Comparison of ENCODE assay signal across 8 cellular contexts in genomic region chr3:39383190-39383912, GRCh38. TPM values are rescaled to one million over a fixed set of nuclear protein-coding genes. Genes with fewer than 3 reads are reported as not detected.
DNase-seq lines count a peak whose midpoint lies in the region; ATAC-seq, FAIRE-seq and TF ChIP-seq lines count a peak whose summit lies in the region.

Gene SLC25A38, plus strand, starts transcription at chr3:39383370. Its CDS starts 355 bp downstream, at chr3:39383725.

- no peak within 1 kb of the TSS for H2BK120ac ChIP-seq in H1 (replicated peaks; ENCODE audit: low read depth, low read length)

- peaks cover 18% of the 10 kb centered on the region for H3K79me1 ChIP-seq in H1 (ENCODE audit: low read depth, low read length)

- TF ChIP-seq CTCF in H1 (IDR thresholded peaks at IDR 0.05; ENCODE audit: control extremely low read depth in 1 of 3, insufficient read depth in 1 of 3, low read depth in 1 of 3, low read length in 3 of 3) = peak in 2 of 3 experiments; percentile 40 to 44; a peak in 2 of 4 replicates

- H3K23me2 ChIP-seq in H1 (ENCODE audit: low read depth, low read length) = no peaks in the 10 kb centered on the region; the same call in 1 of the 2 replicates

- no peak within 1 kb of the TSS for H3K14ac ChIP-seq in H1 (ENCODE audit: insufficient read length)

- peak within 1 kb of the TSS; percentile 68 to 93 (median 86) for H3K4me3 ChIP-seq in H1 (ENCODE audit: extremely low read depth in 1 of 4, insufficient read depth in 2 of 4, low read depth in 3 of 4, low read length in 4 of 4)

- H3K4me2 ChIP-seq in H1 (ENCODE audit: insufficient read depth in 1 of 2, low read depth in 2 of 2, low read length in 2 of 2) = peak within 1 kb of the TSS; percentile 72 to 77

- no peaks in the 10 kb centered on the region for H3K27me3 ChIP-seq in H1 (replicated peaks in 1 of 4; ENCODE audit: control insufficient read depth in 3 of 4, extremely low read depth in 1 of 4, insufficient read depth in 3 of 4, low read length in 3 of 4)

- WGBS in H1 (ENCODE audit: extremely low coverage in 1 of 2, insufficient coverage in 1 of 2, insufficient read length in 1 of 2, insufficient replicate concordance in 2 of 2, low coverage in 1 of 2, low lambda C conversion rate in 2 of 2, missing lambda C conversion rate in 1 of 2), 2 experiments = 1% methylated on average over 51 of the region's 63 CpGs; no CpG with 5 or more reads in 1 of the 2 experiments

- H3K4ac ChIP-seq in H1 (replicated peaks; ENCODE audit: insufficient read length, low read depth, low read length) = peak within 1 kb of the TSS; percentile 46

- no peaks in the 10 kb centered on the region for H3K36me3 ChIP-seq in H1 (ENCODE audit: control insufficient read depth in 2 of 4, insufficient read depth in 4 of 4, low read length in 3 of 4)

- no peak within 1 kb of the TSS for H2BK20ac ChIP-seq in H1 (ENCODE audit: low read length)

- TF ChIP-seq POLR2A in H1 (IDR thresholded peaks at IDR 0.05; ENCODE audit: control extremely low read depth in 1 of 2, low read depth in 2 of 2, low read length in 2 of 2) = peak in 1 of 2 experiments; percentile 44; a peak in 2 of 3 replicates

- peak within 1 kb of the TSS; percentile 92; the same call in 1 of the 2 replicates for H4K8ac ChIP-seq in H1 (ENCODE audit: extremely low read depth, insufficient read depth, low read length)

- POLR2A ChIA-PET in H1 (lab: Charles Lee; ENCODE audit: partially characterized antibody) = interaction anchor here (2.0 to 33.7 kb wide), 2 partner anchors 13 to 27 kb away, joined by 14 to 771 read pairs; partner anchors contain the start of gene RPSA

- no peak within 1 kb of the TSS for H2AK5ac ChIP-seq in H1 (ENCODE audit: low read depth, low read length)

- DNase-seq in Ammon's horn (ENCODE audit: low spot score) (peak; percentile 85), H1 (ENCODE audit: low read depth in 1 of 2, low spot score in 2 of 2) (peak; percentile 56 to 81), middle frontal gyrus (ENCODE audit: extremely low spot score, low spot score) (peak; percentile 79), DMS153 (lab: John Stamatoyannopoulos, UW) (no peak)
- peak; percentile 70 to 73 for DNase-seq in activated CD4-positive, alpha-beta T cell treated with anti-CD3 and anti-CD28 coated beads, Interleukin-2, amount 50 U/mL, for 4 hours
- DNase-seq in stimulated activated CD8-positive, alpha-beta memory T cell treated with anti-CD3 and anti-CD28 coated beads, Interleukin-4, amount 100 ng/mL, for 1 hour (ENCODE audit: low read depth in 2 of 2, low spot score in 1 of 2) = peak; percentile 47 to 54

- no peak within 1 kb of the TSS for H2BK12ac ChIP-seq in H1 (ENCODE audit: low read depth, low read length)

- TF ChIP-seq EP300 in H1 (IDR thresholded peaks at IDR 0.05; ENCODE audit: borderline replicate concordance in 1 of 2, low read depth in 2 of 2, low read length in 2 of 2) = no peak

- no peaks in the 10 kb centered on the region for H3K9me3 ChIP-seq in H1 (ENCODE audit: insufficient read depth in 2 of 2, low read depth in 1 of 2, low read length in 1 of 2)

- peak within 1 kb of the TSS; percentile 86 to 89 (median 88) for H3K9ac ChIP-seq in H1 (replicated peaks in 1 of 4; ENCODE audit: extremely low read depth in 1 of 4, low read depth in 3 of 4, low read length in 3 of 4)

- peak within 1 kb of the TSS; percentile 90 for H3K18ac ChIP-seq in H1 (ENCODE audit: extremely low read depth, low read length)

- ATAC-seq in GM19397 (IDR thresholded peaks at IDR 0.05; ENCODE audit: unreplicated experiment) (peak; percentile 62), HG03575 (IDR thresholded peaks at IDR 0.05; ENCODE audit: extremely low read depth, insufficient number of reproducible peaks, low FRiP score, unreplicated experiment) (peak; percentile 37)

- H2BK15ac ChIP-seq in H1 (ENCODE audit: low read length) = no peak within 1 kb of the TSS

- CTCF ChIA-PET in H1 (lab: Charles Lee; ENCODE audit: partially characterized antibody) = interaction anchor here (2.0 kb wide), 1 partner anchor 20 kb away, joined by 8 read pairs; no protein-coding TSS in a partner anchor

- H3K79me2 ChIP-seq in H1 (ENCODE audit: control insufficient read depth in 1 of 2, insufficient read depth in 2 of 2, low read length in 2 of 2) = peaks cover 26 to 45% of the 10 kb centered on the region in 2 experiments

- FAIRE-seq in H1 (lab: Jason Lieb, UNC) = no peak

- peak within 1 kb of the TSS; percentile 86 for H4K5ac ChIP-seq in H1 (ENCODE audit: insufficient read length, low read depth, low read length)

- H4K20me1 ChIP-seq in H1 (replicated peaks in 1 of 2; ENCODE audit: control insufficient read depth in 1 of 2, insufficient read depth in 2 of 2, low read length in 2 of 2) = peaks cover 7 to 19% of the 10 kb centered on the region in 2 experiments

- H4K91ac ChIP-seq in H1 (replicated peaks; ENCODE audit: insufficient read length, low read length) = peak within 1 kb of the TSS; percentile 83

- TF ChIP-seq RAD21 in H1 (IDR thresholded peaks at IDR 0.05 in 1 of 2, conservative IDR thresholded peaks at IDR 0.05 in 1 of 2; ENCODE audit: low read depth in 2 of 2, low read length in 2 of 2) = peak in 1 of 2 experiments; percentile 20; a peak in 1 of 4 replicates

- peak within 1 kb of the TSS; percentile 88 for H2BK5ac ChIP-seq in H1 (ENCODE audit: low read depth, low read length)

- H3K56ac ChIP-seq in H1 (replicated peaks; ENCODE audit: insufficient read length, low read depth, low read length) = peak within 1 kb of the TSS; percentile 56

- H3K27ac ChIP-seq in H1 (ENCODE audit: low read depth, low read length) = peak within 1 kb of the TSS; percentile 90

- H3K23ac ChIP-seq in H1 (ENCODE audit: insufficient read length) = no peak within 1 kb of the TSS

- peaks cover 3 to 6% (median 5%) of the 10 kb centered on the region in 4 experiments; a peak in 6 of 7 replicates for H3K4me1 ChIP-seq in H1 (replicated peaks in 1 of 4; ENCODE audit: control insufficient read depth in 3 of 4, insufficient read depth in 4 of 4, low read length in 3 of 4)

- peak within 1 kb of the TSS; percentile 36; the same call in 1 of the 2 replicates for H2AFZ ChIP-seq in H1 (ENCODE audit: low read length)

TF ChIP-seq in H1, 55 proteins besides CTCF, POLR2A, EP300 and RAD21 (continues in another document):
- 0 out of 2 replicates have a peak, but pooled peaks have one; percentile 15 for TF ChIP-seq KDM5A (IDR thresholded peaks at IDR 0.05; ENCODE audit: low read length)
- peak; percentile 41 for TF ChIP-seq PHF8 (conservative IDR thresholded peaks at IDR 0.05; ENCODE audit: low read depth, low read length)
- TF ChIP-seq MAX (IDR thresholded peaks at IDR 0.05) = peak; percentile 40; the same call in 1 of the 2 replicates
- peak; percentile 93 for TF ChIP-seq USF2 (IDR thresholded peaks at IDR 0.05; ENCODE audit: low read length)
- TF ChIP-seq HDAC2 (IDR thresholded peaks at IDR 0.05; ENCODE audit: borderline replicate concordance in 1 of 2, low read depth in 2 of 2, low read length in 2 of 2) = peak in 1 of 2 experiments; percentile 65; a peak in 1 of 4 replicates
- peak; percentile 70 for TF ChIP-seq POLR2AphosphoS5 (IDR thresholded peaks at IDR 0.05; ENCODE audit: low read depth, low read length)
- TF ChIP-seq SIX5 (IDR thresholded peaks at IDR 0.05; ENCODE audit: low read depth, low read length) = no peak
- TF ChIP-seq RBBP5 (IDR thresholded peaks at IDR 0.05; ENCODE audit: borderline replicate concordance, low read depth, low read length) = no peak
- no peak for TF ChIP-seq SIRT6 (IDR thresholded peaks at IDR 0.05; ENCODE audit: low read length)
- peak; percentile 64 for TF ChIP-seq CREB1 (IDR thresholded peaks at IDR 0.05)
- no peak for TF ChIP-seq JUND (IDR thresholded peaks at IDR 0.05; ENCODE audit: low read length)
- TF ChIP-seq, protein P1, sequence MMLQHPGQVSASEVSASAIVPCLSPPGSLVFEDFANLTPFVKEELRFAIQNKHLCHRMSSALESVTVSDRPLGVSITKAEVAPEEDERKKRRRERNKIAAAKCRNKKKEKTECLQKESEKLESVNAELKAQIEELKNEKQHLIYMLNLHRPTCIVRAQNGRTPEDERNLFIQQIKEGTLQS (IDR thresholded peaks at IDR 0.05; ENCODE audit: insufficient read depth, low read depth, low read length) = peak; percentile 82
- peak; percentile 13; the same call in 1 of the 2 replicates for TF ChIP-seq GTF2F1 (IDR thresholded peaks at IDR 0.05; ENCODE audit: borderline replicate concordance, low read depth, low read length)
- peak; percentile 38 for TF ChIP-seq KDM4A (IDR thresholded peaks at IDR 0.05; ENCODE audit: low read depth, low read length, severe bottlenecking)
- TF ChIP-seq SAP30 (IDR thresholded peaks at IDR 0.05; ENCODE audit: insufficient read depth, insufficient replicate concordance, low read length) = peak; percentile 63
- TF ChIP-seq JUN (IDR thresholded peaks at IDR 0.05; ENCODE audit: low read depth, low read length) = no peak

RNA-seq across cellular contexts. Expression of gene SLC25A38, which starts in this region (rescaled TPM):
- 37.3 and 41.2 TPM in 2 replicates for total RNA-seq in H1 (2021; fragmentation: NEBNext Ultra II Directional; extraction: Animal tissue kit (Norgen Biotek cat#: 25700))
- 45.8 and 49.9 TPM in 2 replicates for polyA plus RNA-seq in H1 (2011; rRNA removed)
- polyA plus RNA-seq in H1 (2011; cell fraction: cytosol; rRNA removed) = 47.5 TPM
- polyA plus RNA-seq in H1 (2011; cell fraction: nucleus; rRNA removed) = 61.3 TPM
- 39.7 to 42.3 TPM (median 40.9 TPM) in 4 replicates for polyA plus RNA-seq in H1 (2012, experiment 1 of 2)
- 52.9 TPM for polyA plus RNA-seq in H1 (2012, experiment 2 of 2)
- polyA plus RNA-seq in H1 (2013, experiment 1 of 2) = 30.1 TPM
- 28.8 TPM for polyA plus RNA-seq in H1 (2013, experiment 2 of 2)
- polyA minus RNA-seq in H1 (2011; rRNA and poly(A)+ RNA removed) = 54.0 and 57.1 TPM in 2 replicates
- polyA minus RNA-seq in H1 (2011; cell fraction: cytosol; rRNA and poly(A)+ RNA removed) = 33.5 TPM
- 26.5 TPM for polyA minus RNA-seq in H1 (2011; cell fraction: nucleus; rRNA and poly(A)+ RNA removed)
